ENCODE assay signal across 11 cellular contexts in genomic region chr12:89948266-89949175, GRCh38.
DNase-seq lines count a peak whose midpoint lies in the region; ATAC-seq and TF ChIP-seq lines count a peak whose summit lies in the region.
"Had no signal": no experiment of that assay in that cellular context is flagged by ENCODE, and none has a peak within 500 bp of the region (broad histone marks: within the 10 kb centered on the region; RNA-seq: fewer than 3 reads in every experiment).

No MANE protein-coding gene starts in this region.

- no peaks in the 10 kb centered on the region for H3K9me3 Mint-ChIP-seq in CD8-positive, alpha-beta T cell
- no peaks in the 10 kb centered on the region for H3K9me3 Mint-ChIP-seq in activated CD8-positive, alpha-beta T cell treated with anti-CD3 and anti-CD28 coated beads, Interleukin-2, amount 10 ng/mL, durations not matched to agents 7 days and 5 days (ENCODE audit: insufficient read depth)

- no peaks in the 10 kb centered on the region for H3K9me3 ChIP-seq in CD8-positive, alpha-beta T cell (ENCODE audit: low read length)
- no peaks in the 10 kb centered on the region for H3K9me3 ChIP-seq in RWPE2 (ENCODE audit: severe bottlenecking)
- no peaks in the 10 kb centered on the region for H3K9me3 ChIP-seq in esophagus muscularis mucosa
- H3K9me3 ChIP-seq: pancreas had no signal

- H3K27me3 ChIP-seq in CD8-positive, alpha-beta T cell (ENCODE audit: insufficient read depth, low read length) = no peaks in the 10 kb centered on the region
- no peaks in the 10 kb centered on the region for H3K27me3 ChIP-seq in RWPE2 (ENCODE audit: insufficient read depth, poor library complexity, severe bottlenecking)
- H3K27me3 ChIP-seq in esophagus muscularis mucosa = no peaks in the 10 kb centered on the region
- H3K27me3 ChIP-seq in rectal smooth muscle tissue (ENCODE audit: control insufficient read depth, insufficient read depth, low read length) = no peaks in the 10 kb centered on the region
- H3K27me3 ChIP-seq: pancreas had no signal

- no peak overlapping the region for H3K4me3 Mint-ChIP-seq in CD8-positive, alpha-beta T cell
- H3K4me3 Mint-ChIP-seq in activated CD8-positive, alpha-beta T cell treated with anti-CD3 and anti-CD28 coated beads, Interleukin-2, amount 10 ng/mL, durations not matched to agents 7 days and 5 days = no peak overlapping the region

- no peaks in the 10 kb centered on the region for H3K27me3 Mint-ChIP-seq in CD8-positive, alpha-beta T cell (ENCODE audit: low read depth)
- no peaks in the 10 kb centered on the region for H3K27me3 Mint-ChIP-seq in activated CD8-positive, alpha-beta T cell treated with anti-CD3 and anti-CD28 coated beads, Interleukin-2, amount 10 ng/mL, durations not matched to agents 7 days and 5 days (ENCODE audit: low read depth)

- H3K4me1 ChIP-seq in CD8-positive, alpha-beta T cell (ENCODE audit: insufficient read depth, low read length) = peaks cover 36% of the 10 kb centered on the region
- peaks cover 50% of the 10 kb centered on the region for H3K4me1 ChIP-seq in RWPE2 (ENCODE audit: insufficient read depth, poor library complexity, severe bottlenecking)
- peaks cover 9 to 54% (median 45%) of the 10 kb centered on the region in 4 donors for H3K4me1 ChIP-seq in esophagus muscularis mucosa
- H3K4me1 ChIP-seq in rectal smooth muscle tissue (ENCODE audit: control insufficient read depth, insufficient read depth, low read length) = peaks cover 8% of the 10 kb centered on the region

- H3K27ac Mint-ChIP-seq in CD8-positive, alpha-beta T cell = peak overlapping the region; percentile 29
- H3K27ac Mint-ChIP-seq in activated CD8-positive, alpha-beta T cell treated with anti-CD3 and anti-CD28 coated beads, Interleukin-2, amount 10 ng/mL, durations not matched to agents 7 days and 5 days = no peak overlapping the region

- no peaks in the 10 kb centered on the region for H3K36me3 Mint-ChIP-seq in CD8-positive, alpha-beta T cell
- H3K36me3 Mint-ChIP-seq in activated CD8-positive, alpha-beta T cell treated with anti-CD3 and anti-CD28 coated beads, Interleukin-2, amount 10 ng/mL, durations not matched to agents 7 days and 5 days (ENCODE audit: low read depth) = no peaks in the 10 kb centered on the region

- H3K4me1 Mint-ChIP-seq in CD8-positive, alpha-beta T cell (ENCODE audit: low read depth) = peaks cover 47% of the 10 kb centered on the region
- H3K4me1 Mint-ChIP-seq in activated CD8-positive, alpha-beta T cell treated with anti-CD3 and anti-CD28 coated beads, Interleukin-2, amount 10 ng/mL, durations not matched to agents 7 days and 5 days (ENCODE audit: low read depth) = peaks cover 20% of the 10 kb centered on the region

- no peak for TF ChIP-seq POLR2A in esophagus muscularis mucosa (IDR thresholded peaks at IDR 0.05; ENCODE audit: low read depth)

- H3K4me3 ChIP-seq in CD8-positive, alpha-beta T cell (ENCODE audit: low read depth, low read length) = no peak overlapping the region
- H3K4me3 ChIP-seq in RWPE2 (ENCODE audit: severe bottlenecking) (no peak overlapping the region), esophagus muscularis mucosa (no peak overlapping the region), rectal smooth muscle tissue (ENCODE audit: low read length) (no peak overlapping the region)
- H3K4me3 ChIP-seq: pancreas had no signal

- CTCF ChIA-PET in CD8-positive, alpha-beta T cell (lab: Charles Lee) = interaction anchor here (1.0 to 3.3 kb wide), 3 partner anchors 36 to 406 kb away, joined by 3 to 11 read pairs (median 3); no protein-coding TSS in a partner anchor
- CTCF ChIA-PET in activated CD8-positive, alpha-beta T cell treated with anti-CD3 and anti-CD28 coated beads, Interleukin-2, amount 10 ng/mL, durations not matched to agents 7 days and 5 days (lab: Charles Lee) = interaction anchor here (0.7 kb wide), 1 partner anchor 403 kb away, joined by 3 read pairs; no protein-coding TSS in a partner anchor

- H3K9ac ChIP-seq in rectal smooth muscle tissue (ENCODE audit: low read length) = no peak overlapping the region
- H3K9ac ChIP-seq: KMS-11 had no signal

- H3K36me3 ChIP-seq in CD8-positive, alpha-beta T cell (ENCODE audit: insufficient read depth, low read length) = no peaks in the 10 kb centered on the region
- H3K36me3 ChIP-seq in RWPE2 (ENCODE audit: low read depth) = no peaks in the 10 kb centered on the region
- H3K36me3 ChIP-seq in esophagus muscularis mucosa = no peaks in the 10 kb centered on the region
- no peaks in the 10 kb centered on the region for H3K36me3 ChIP-seq in rectal smooth muscle tissue (ENCODE audit: control insufficient read depth, insufficient read depth, low read length)
- H3K36me3 ChIP-seq: pancreas had no signal

- no peak overlapping the region for H3K27ac ChIP-seq in CD8-positive, alpha-beta T cell (ENCODE audit: low read depth, low read length)
- H3K27ac ChIP-seq in RWPE2 (ENCODE audit: poor library complexity, severe bottlenecking) = peak overlapping the region; percentile 94
- H3K27ac ChIP-seq in esophagus muscularis mucosa (replicated peaks in 1 of 4) = peak overlapping the region; percentile 41 to 72 (median 60)
- H3K27ac ChIP-seq in rectal smooth muscle tissue (ENCODE audit: low read depth, low read length) = peak overlapping the region; percentile 7
- H3K27ac ChIP-seq: KMS-11 had no signal

- DNase-seq in CD8-positive, alpha-beta T cell = no peak
- no peak for DNase-seq in RWPE2 (ENCODE audit: low spot score)
- DNase-seq in esophagus muscularis mucosa (ENCODE audit: extremely low spot score) = no peak
- DNase-seq in activated CD8-positive, alpha-beta T cell treated with anti-CD3 and anti-CD28 coated beads, Interleukin-2, amount 10 ng/mL, durations not matched to agents 7 days and 5 days = no peak
- no peak for DNase-seq in stimulated activated CD4-positive, alpha-beta T cell treated with anti-CD3 and anti-CD28 coated beads, Interleukin-12 subunit alpha, Interleukin-12 subunit beta, amount 100 ng/mL, for 4 hours
- no peak for DNase-seq in NK-92 (lab: John Stamatoyannopoulos, UW; ENCODE audit: unreplicated experiment)
- DNase-seq: COR-L47, pancreas had no signal

- ATAC-seq in CD8-positive, alpha-beta T cell = no peak
- ATAC-seq in RWPE2 (ENCODE audit: low read depth) (no peak), HG03135 (IDR thresholded peaks at IDR 0.05; ENCODE audit: unreplicated experiment) (no peak)
- ATAC-seq in activated CD8-positive, alpha-beta T cell treated with anti-CD3 and anti-CD28 coated beads, Interleukin-2, amount 10 ng/mL, durations not matched to agents 7 days and 5 days = no peak

- TF ChIP-seq EP300 in esophagus muscularis mucosa (IDR thresholded peaks at IDR 0.05) = no peak

- intact Hi-C loops in CD8-positive, alpha-beta T cell (cut with DNase I, micrococcal nuclease) = loop anchor here in 1 of 2 experiments (5.0 kb wide), 1 partner anchor 1806 kb away; the partner anchor contains the start of genes CEP290 and TMTC3
- intact Hi-C loops in esophagus muscularis mucosa (cut with DNase I) = no loop called here

- no peak for TF ChIP-seq CTCF in CD8-positive, alpha-beta T cell (IDR thresholded peaks at IDR 0.05)
- TF ChIP-seq CTCF in RWPE2 (IDR thresholded peaks at IDR 0.05; ENCODE audit: poor library complexity, severe bottlenecking) = no peak
- no peak for TF ChIP-seq CTCF in esophagus muscularis mucosa (IDR thresholded peaks at IDR 0.05)

- POLR2A ChIA-PET in CD8-positive, alpha-beta T cell (lab: Charles Lee) = no interaction called here
- POLR2A ChIA-PET in activated CD8-positive, alpha-beta T cell treated with anti-CD3 and anti-CD28 coated beads, Interleukin-2, amount 10 ng/mL, durations not matched to agents 7 days and 5 days (lab: Charles Lee) = interaction anchor here (1.0 kb wide), 1 partner anchor 85 kb away, joined by 3 read pairs; no protein-coding TSS in a partner anchor

- 69% methylated on average over 1 of the region's 1 CpG for WGBS in esophagus muscularis mucosa
